In the genomic region with DNA sequence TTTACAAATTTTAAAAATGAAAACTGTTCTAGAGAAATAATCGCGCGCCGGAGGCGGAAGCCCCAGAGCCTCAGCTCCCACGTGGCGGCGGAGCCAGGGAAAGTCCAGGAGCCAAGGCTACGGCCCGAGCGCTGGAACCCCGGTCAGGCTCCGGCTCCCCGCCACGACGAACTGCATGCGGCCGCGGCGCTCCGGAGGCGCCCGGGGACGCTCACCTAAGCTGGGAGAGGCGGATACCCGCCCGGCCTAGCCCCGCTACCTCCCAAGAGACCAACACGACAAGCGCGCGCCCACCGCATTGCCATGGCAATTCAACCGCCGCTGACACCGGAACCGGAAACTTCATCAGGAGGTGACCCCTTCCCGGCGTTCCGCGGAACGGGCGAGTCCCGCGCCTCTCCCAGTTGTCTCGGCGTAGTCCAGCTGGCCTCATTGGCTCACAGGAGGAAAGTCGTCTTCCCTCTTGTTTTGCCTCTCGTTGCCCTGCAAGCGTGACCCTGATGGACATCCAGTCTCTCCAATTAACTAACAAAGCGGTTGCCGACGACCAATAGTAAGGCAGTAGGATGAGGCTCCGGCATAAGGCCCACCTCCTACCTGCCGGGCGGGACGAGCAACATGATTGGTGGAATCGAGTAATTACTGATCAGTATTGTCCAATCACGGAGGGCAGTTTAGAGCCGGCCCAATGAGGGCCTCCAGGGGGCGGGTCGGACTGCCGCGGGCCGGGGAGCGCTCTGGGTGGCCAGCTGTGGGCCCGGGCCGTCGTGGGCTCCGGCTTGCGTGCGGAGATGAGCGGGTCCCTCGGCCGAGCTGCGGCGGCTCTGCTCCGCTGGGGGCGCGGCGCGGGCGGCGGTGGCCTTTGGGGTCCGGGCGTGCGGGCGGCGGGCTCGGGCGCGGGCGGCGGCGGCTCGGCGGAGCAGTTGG, we compare ENCODE assay signal across 1 cellular context.
TF ChIP-seq lines count a peak whose summit lies in the region.

GLRX5 (plus strand) TSS at position 752 of the 927 bp plus-strand sequence; CDS start at position 792, 40 bp downstream.

TF ChIP-seq in K562, 482 proteins besides CTCF, POLR2A, EP300 and RAD21 (continued from another document and continues in another):
- TF ChIP-seq, protein P1, sequence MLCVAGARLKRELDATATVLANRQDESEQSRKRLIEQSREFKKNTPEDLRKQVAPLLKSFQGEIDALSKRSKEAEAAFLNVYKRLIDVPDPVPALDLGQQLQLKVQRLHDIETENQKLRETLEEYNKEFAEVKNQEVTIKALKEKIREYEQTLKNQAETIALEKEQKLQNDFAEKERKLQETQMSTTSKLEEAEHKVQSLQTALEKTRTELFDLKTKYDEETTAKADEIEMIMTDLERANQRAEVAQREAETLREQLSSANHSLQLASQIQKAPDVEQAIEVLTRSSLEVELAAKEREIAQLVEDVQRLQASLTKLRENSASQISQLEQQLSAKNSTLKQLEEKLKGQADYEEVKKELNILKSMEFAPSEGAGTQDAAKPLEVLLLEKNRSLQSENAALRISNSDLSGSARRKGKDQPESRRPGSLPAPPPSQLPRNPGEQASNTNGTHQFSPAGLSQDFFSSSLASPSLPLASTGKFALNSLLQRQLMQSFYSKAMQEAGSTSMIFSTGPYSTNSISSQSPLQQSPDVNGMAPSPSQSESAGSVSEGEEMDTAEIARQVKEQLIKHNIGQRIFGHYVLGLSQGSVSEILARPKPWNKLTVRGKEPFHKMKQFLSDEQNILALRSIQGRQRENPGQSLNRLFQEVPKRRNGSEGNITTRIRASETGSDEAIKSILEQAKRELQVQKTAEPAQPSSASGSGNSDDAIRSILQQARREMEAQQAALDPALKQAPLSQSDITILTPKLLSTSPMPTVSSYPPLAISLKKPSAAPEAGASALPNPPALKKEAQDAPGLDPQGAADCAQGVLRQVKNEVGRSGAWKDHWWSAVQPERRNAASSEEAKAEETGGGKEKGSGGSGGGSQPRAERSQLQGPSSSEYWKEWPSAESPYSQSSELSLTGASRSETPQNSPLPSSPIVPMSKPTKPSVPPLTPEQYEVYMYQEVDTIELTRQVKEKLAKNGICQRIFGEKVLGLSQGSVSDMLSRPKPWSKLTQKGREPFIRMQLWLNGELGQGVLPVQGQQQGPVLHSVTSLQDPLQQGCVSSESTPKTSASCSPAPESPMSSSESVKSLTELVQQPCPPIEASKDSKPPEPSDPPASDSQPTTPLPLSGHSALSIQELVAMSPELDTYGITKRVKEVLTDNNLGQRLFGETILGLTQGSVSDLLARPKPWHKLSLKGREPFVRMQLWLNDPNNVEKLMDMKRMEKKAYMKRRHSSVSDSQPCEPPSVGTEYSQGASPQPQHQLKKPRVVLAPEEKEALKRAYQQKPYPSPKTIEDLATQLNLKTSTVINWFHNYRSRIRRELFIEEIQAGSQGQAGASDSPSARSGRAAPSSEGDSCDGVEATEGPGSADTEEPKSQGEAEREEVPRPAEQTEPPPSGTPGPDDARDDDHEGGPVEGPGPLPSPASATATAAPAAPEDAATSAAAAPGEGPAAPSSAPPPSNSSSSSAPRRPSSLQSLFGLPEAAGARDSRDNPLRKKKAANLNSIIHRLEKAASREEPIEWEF (CRISPR knock-in tag; IDR thresholded peaks at IDR 0.05), result no peak
- TF ChIP-seq WHSC1 (IDR thresholded peaks at IDR 0.05; ENCODE audit: low read length) (no peak), HINFP (tag; conservative IDR thresholded peaks at IDR 0.05; ENCODE audit: low read depth) (no peak), ZNF239 (CRISPR knock-in tag; IDR thresholded peaks at IDR 0.05) (no peak), CEBPZ (IDR thresholded peaks at IDR 0.05; ENCODE audit: borderline replicate concordance, low read depth, low read length) (peak; percentile 94), SRSF7 (optimal IDR thresholded peaks at IDR 0.05; ENCODE audit: low read depth, low read length) (no peak), FOXA3 (CRISPR knock-in tag; conservative IDR thresholded peaks at IDR 0.05 in 1 of 2, IDR thresholded peaks at IDR 0.05 in 1 of 2) (no peak), HCFC1 (IDR thresholded peaks at IDR 0.05; ENCODE audit: low read depth, low read length) (peak; percentile 76), SUPT5H (IDR thresholded peaks at IDR 0.05) (peak; percentile 73), ZNF217 (CRISPR knock-in tag; IDR thresholded peaks at IDR 0.05) (no peak), OTX1 (CRISPR knock-in tag; IDR thresholded peaks at IDR 0.05) (no peak), BRF2 (IDR thresholded peaks at IDR 0.05; ENCODE audit: borderline replicate concordance, insufficient read depth, insufficient read length) (no peak), MYC (IDR thresholded peaks at IDR 0.05; ENCODE audit: low read depth, low read length) (peak; percentile 80; the same call in 1 of the 2 replicates), MYC (CRISPR knock-in tag; IDR thresholded peaks at IDR 0.05; ENCODE audit: borderline replicate concordance, low read depth) (peak; percentile 86; the same call in 1 of the 2 replicates), TBL1XR1 (IDR thresholded peaks at IDR 0.05; ENCODE audit: low read length in 2 of 2) (no peak), FOS (IDR thresholded peaks at IDR 0.05; ENCODE audit: extremely low read depth, insufficient read length) (peak; percentile 99), ZNF518B (CRISPR knock-in tag; IDR thresholded peaks at IDR 0.05) (no peak), ZNF785 (CRISPR knock-in tag; IDR thresholded peaks at IDR 0.05) (no peak), NR2C1 (IDR thresholded peaks at IDR 0.05) (peak; percentile 99), NR2C1 (tag; IDR thresholded peaks at IDR 0.05) (peak; percentile 99), SMARCA5 (IDR thresholded peaks at IDR 0.05) (no peak), IRF2 (CRISPR knock-in tag; IDR thresholded peaks at IDR 0.05) (no peak), HNRNPUL1 (IDR thresholded peaks at IDR 0.05; ENCODE audit: low read length) (no peak), RB1 (IDR thresholded peaks at IDR 0.05; ENCODE audit: low read depth) (0 out of 2 replicates have a peak, but pooled peaks have one; percentile 54), DIDO1 (tag; IDR thresholded peaks at IDR 0.05; ENCODE audit: low read depth) (no peak), EZH2 (IDR thresholded peaks at IDR 0.05; ENCODE audit: borderline replicate concordance, low read depth, low read length) (no peak), NR2C2 (CRISPR knock-in tag; IDR thresholded peaks at IDR 0.05) (peak; percentile 98), NR2C2 (tag; IDR thresholded peaks at IDR 0.05) (peak; percentile 99), POLR2H (tag; IDR thresholded peaks at IDR 0.05; ENCODE audit: low read depth) (peak; percentile 45; the same call in 1 of the 2 replicates), RAD51 (IDR thresholded peaks at IDR 0.05; ENCODE audit: borderline replicate concordance, low read depth) (no peak), CTCFL (IDR thresholded peaks at IDR 0.05; ENCODE audit: borderline replicate concordance, insufficient read depth, low read depth, low read length, poor library complexity, severe bottlenecking) (peak; percentile 57), CAMTA2 (CRISPR knock-in tag; conservative IDR thresholded peaks at IDR 0.05) (no peak), CBX1 (IDR thresholded peaks at IDR 0.05; ENCODE audit: low read depth) (no peak), ZNF12 (CRISPR knock-in tag; IDR thresholded peaks at IDR 0.05) (no peak), ILK (tag; IDR thresholded peaks at IDR 0.05; ENCODE audit: borderline replicate concordance, low read depth) (no peak)
